1 cellular context compared by ENCODE assay signal in the genomic region with DNA sequence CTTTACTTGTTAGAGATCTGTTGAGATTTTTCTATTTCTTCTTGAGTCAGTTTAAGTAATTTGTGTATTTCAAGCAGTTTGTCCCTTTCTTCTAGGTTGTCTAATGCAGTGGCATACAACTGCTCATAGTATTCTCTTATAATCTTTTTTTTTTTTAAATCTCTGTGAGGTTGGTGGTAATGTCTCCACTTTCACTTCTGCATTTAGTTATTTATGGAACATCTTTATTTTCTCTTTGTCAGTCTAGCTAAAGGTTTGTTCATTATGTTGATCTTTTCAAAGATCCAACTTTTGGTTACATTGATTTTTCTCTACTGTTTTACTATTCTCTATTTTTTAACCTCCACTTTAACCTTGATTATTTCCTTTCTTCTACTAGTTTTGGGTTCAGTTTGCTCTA.
A peak's percentile ranks its signal among the peaks of the same experiment; 100 is the strongest.
TF ChIP-seq lines count a peak whose summit lies in the region.

No MANE protein-coding gene starts in this region.

TF ChIP-seq in GM12878, 131 proteins besides CTCF, POLR2A, EP300 and RAD21 (continued from another document and continues in another):
- no peak for TF ChIP-seq RAD51 (IDR thresholded peaks at IDR 0.05)
- no peak for TF ChIP-seq NR2C1 (IDR thresholded peaks at IDR 0.05)
- TF ChIP-seq ZSCAN29 (IDR thresholded peaks at IDR 0.05): no peak
- peak; percentile 85 for TF ChIP-seq SPI1 (IDR thresholded peaks at IDR 0.05; ENCODE audit: borderline replicate concordance, insufficient read depth, low read depth, low read length)
- no peak for TF ChIP-seq CREM (IDR thresholded peaks at IDR 0.05; ENCODE audit: low read depth)
- no peak for TF ChIP-seq EGR1 (IDR thresholded peaks at IDR 0.05; ENCODE audit: borderline replicate concordance in 1 of 2, low read depth in 2 of 2, low read length in 2 of 2)
- TF ChIP-seq STAT1 (conservative IDR thresholded peaks at IDR 0.05): no peak
- no peak for TF ChIP-seq ZNF207 (IDR thresholded peaks at IDR 0.05; ENCODE audit: borderline replicate concordance)
- TF ChIP-seq CHD2 (IDR thresholded peaks at IDR 0.05; ENCODE audit: borderline replicate concordance, low read depth, low read length): no peak
- TF ChIP-seq TARDBP (IDR thresholded peaks at IDR 0.05; ENCODE audit: borderline replicate concordance): no peak
- TF ChIP-seq PML (IDR thresholded peaks at IDR 0.05; ENCODE audit: low read length): no peak
- no peak for TF ChIP-seq ZNF592 (IDR thresholded peaks at IDR 0.05)
- peak; percentile 67 for TF ChIP-seq ATF2 (IDR thresholded peaks at IDR 0.05; ENCODE audit: low read length)
- TF ChIP-seq, protein P1, sequence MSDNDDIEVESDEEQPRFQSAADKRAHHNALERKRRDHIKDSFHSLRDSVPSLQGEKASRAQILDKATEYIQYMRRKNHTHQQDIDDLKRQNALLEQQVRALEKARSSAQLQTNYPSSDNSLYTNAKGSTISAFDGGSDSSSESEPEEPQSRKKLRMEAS (IDR thresholded peaks at IDR 0.05; ENCODE audit: low read depth, low read length): no peak
- TF ChIP-seq, protein P2, sequence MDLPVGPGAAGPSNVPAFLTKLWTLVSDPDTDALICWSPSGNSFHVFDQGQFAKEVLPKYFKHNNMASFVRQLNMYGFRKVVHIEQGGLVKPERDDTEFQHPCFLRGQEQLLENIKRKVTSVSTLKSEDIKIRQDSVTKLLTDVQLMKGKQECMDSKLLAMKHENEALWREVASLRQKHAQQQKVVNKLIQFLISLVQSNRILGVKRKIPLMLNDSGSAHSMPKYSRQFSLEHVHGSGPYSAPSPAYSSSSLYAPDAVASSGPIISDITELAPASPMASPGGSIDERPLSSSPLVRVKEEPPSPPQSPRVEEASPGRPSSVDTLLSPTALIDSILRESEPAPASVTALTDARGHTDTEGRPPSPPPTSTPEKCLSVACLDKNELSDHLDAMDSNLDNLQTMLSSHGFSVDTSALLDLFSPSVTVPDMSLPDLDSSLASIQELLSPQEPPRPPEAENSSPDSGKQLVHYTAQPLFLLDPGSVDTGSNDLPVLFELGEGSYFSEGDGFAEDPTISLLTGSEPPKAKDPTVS (IDR thresholded peaks at IDR 0.05; ENCODE audit: low read depth, low read length): no peak
- no peak for TF ChIP-seq NFXL1 (IDR thresholded peaks at IDR 0.05; ENCODE audit: borderline replicate concordance)
- TF ChIP-seq ZZZ3 (IDR thresholded peaks at IDR 0.05; ENCODE audit: control insufficient read depth, insufficient read length, low read depth): no peak
- TF ChIP-seq JUND (IDR thresholded peaks at IDR 0.05; ENCODE audit: low read depth, low read length): no peak
- no peak for TF ChIP-seq ELK1 (IDR thresholded peaks at IDR 0.05; ENCODE audit: low read depth, low read length)
- TF ChIP-seq, protein P3, sequence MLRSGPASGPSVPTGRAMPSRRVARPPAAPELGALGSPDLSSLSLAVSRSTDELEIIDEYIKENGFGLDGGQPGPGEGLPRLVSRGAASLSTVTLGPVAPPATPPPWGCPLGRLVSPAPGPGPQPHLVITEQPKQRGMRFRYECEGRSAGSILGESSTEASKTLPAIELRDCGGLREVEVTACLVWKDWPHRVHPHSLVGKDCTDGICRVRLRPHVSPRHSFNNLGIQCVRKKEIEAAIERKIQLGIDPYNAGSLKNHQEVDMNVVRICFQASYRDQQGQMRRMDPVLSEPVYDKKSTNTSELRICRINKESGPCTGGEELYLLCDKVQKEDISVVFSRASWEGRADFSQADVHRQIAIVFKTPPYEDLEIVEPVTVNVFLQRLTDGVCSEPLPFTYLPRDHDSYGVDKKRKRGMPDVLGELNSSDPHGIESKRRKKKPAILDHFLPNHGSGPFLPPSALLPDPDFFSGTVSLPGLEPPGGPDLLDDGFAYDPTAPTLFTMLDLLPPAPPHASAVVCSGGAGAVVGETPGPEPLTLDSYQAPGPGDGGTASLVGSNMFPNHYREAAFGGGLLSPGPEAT (IDR thresholded peaks at IDR 0.05; ENCODE audit: low read depth): 0 out of 2 replicates have a peak, but pooled peaks have one; percentile 31
- TF ChIP-seq SKIL (IDR thresholded peaks at IDR 0.05; ENCODE audit: low read depth, poor library complexity, severe bottlenecking): no peak
- TF ChIP-seq CBFB (IDR thresholded peaks at IDR 0.05; ENCODE audit: low read depth): no peak
- no peak for TF ChIP-seq EED (IDR thresholded peaks at IDR 0.05; ENCODE audit: low read depth)
- TF ChIP-seq TCF3 (IDR thresholded peaks at IDR 0.05; ENCODE audit: borderline replicate concordance, insufficient read depth, low read depth, low read length): no peak
- TF ChIP-seq, protein P4, sequence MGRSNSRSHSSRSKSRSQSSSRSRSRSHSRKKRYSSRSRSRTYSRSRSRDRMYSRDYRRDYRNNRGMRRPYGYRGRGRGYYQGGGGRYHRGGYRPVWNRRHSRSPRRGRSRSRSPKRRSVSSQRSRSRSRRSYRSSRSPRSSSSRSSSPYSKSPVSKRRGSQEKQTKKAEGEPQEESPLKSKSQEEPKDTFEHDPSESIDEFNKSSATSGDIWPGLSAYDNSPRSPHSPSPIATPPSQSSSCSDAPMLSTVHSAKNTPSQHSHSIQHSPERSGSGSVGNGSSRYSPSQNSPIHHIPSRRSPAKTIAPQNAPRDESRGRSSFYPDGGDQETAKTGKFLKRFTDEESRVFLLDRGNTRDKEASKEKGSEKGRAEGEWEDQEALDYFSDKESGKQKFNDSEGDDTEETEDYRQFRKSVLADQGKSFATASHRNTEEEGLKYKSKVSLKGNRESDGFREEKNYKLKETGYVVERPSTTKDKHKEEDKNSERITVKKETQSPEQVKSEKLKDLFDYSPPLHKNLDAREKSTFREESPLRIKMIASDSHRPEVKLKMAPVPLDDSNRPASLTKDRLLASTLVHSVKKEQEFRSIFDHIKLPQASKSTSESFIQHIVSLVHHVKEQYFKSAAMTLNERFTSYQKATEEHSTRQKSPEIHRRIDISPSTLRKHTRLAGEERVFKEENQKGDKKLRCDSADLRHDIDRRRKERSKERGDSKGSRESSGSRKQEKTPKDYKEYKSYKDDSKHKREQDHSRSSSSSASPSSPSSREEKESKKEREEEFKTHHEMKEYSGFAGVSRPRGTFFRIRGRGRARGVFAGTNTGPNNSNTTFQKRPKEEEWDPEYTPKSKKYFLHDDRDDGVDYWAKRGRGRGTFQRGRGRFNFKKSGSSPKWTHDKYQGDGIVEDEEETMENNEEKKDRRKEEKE (IDR thresholded peaks at IDR 0.05): no peak
- TF ChIP-seq NBN (IDR thresholded peaks at IDR 0.05): no peak
- TF ChIP-seq, protein P5, sequence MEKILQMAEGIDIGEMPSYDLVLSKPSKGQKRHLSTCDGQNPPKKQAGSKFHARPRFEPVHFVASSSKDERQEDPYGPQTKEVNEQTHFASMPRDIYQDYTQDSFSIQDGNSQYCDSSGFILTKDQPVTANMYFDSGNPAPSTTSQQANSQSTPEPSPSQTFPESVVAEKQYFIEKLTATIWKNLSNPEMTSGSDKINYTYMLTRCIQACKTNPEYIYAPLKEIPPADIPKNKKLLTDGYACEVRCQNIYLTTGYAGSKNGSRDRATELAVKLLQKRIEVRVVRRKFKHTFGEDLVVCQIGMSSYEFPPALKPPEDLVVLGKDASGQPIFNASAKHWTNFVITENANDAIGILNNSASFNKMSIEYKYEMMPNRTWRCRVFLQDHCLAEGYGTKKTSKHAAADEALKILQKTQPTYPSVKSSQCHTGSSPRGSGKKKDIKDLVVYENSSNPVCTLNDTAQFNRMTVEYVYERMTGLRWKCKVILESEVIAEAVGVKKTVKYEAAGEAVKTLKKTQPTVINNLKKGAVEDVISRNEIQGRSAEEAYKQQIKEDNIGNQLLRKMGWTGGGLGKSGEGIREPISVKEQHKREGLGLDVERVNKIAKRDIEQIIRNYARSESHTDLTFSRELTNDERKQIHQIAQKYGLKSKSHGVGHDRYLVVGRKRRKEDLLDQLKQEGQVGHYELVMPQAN (conservative IDR thresholded peaks at IDR 0.05): no peak
- TF ChIP-seq IKZF2 (IDR thresholded peaks at IDR 0.05): peak in 1 of 2 experiments; percentile 32; a peak in 1 of 4 replicates
- TF ChIP-seq HDAC2 (IDR thresholded peaks at IDR 0.05): no peak
- TF ChIP-seq, protein P6, sequence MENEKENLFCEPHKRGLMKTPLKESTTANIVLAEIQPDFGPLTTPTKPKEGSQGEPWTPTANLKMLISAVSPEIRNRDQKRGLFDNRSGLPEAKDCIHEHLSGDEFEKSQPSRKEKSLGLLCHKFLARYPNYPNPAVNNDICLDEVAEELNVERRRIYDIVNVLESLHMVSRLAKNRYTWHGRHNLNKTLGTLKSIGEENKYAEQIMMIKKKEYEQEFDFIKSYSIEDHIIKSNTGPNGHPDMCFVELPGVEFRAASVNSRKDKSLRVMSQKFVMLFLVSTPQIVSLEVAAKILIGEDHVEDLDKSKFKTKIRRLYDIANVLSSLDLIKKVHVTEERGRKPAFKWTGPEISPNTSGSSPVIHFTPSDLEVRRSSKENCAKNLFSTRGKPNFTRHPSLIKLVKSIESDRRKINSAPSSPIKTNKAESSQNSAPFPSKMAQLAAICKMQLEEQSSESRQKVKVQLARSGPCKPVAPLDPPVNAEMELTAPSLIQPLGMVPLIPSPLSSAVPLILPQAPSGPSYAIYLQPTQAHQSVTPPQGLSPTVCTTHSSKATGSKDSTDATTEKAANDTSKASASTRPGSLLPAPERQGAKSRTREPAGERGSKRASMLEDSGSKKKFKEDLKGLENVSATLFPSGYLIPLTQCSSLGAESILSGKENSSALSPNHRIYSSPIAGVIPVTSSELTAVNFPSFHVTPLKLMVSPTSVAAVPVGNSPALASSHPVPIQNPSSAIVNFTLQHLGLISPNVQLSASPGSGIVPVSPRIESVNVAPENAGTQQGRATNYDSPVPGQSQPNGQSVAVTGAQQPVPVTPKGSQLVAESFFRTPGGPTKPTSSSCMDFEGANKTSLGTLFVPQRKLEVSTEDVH (IDR thresholded peaks at IDR 0.05; ENCODE audit: low read depth, partially characterized antibody): no peak
- no peak for TF ChIP-seq SMC3 (IDR thresholded peaks at IDR 0.05; ENCODE audit: borderline replicate concordance, low read length)
- no peak for TF ChIP-seq SMARCA5 (IDR thresholded peaks at IDR 0.05)
- no peak for TF ChIP-seq KLF5 (IDR thresholded peaks at IDR 0.05; ENCODE audit: partially characterized antibody)
- no peak for TF ChIP-seq BRCA1 (IDR thresholded peaks at IDR 0.05; ENCODE audit: low read depth, low read length)
- TF ChIP-seq MXI1 (IDR thresholded peaks at IDR 0.05; ENCODE audit: low read depth, low read length): no peak
- TF ChIP-seq SMAD1 (IDR thresholded peaks at IDR 0.05; ENCODE audit: low read depth, partially characterized antibody): no peak
- TF ChIP-seq ZBED1 (IDR thresholded peaks at IDR 0.05; ENCODE audit: borderline replicate concordance): no peak
- no peak for TF ChIP-seq SUPT20H (IDR thresholded peaks at IDR 0.05; ENCODE audit: borderline replicate concordance, control insufficient read depth, low read depth, low read length)
- TF ChIP-seq POLR2AphosphoS2 (IDR thresholded peaks at IDR 0.05; ENCODE audit: low read depth, low read length): no peak
- TF ChIP-seq KAT2A (conservative IDR thresholded peaks at IDR 0.05; ENCODE audit: control insufficient read depth, low read depth, low read length): no peak
